1 cellular context compared by ENCODE assay signal in the genomic region with DNA sequence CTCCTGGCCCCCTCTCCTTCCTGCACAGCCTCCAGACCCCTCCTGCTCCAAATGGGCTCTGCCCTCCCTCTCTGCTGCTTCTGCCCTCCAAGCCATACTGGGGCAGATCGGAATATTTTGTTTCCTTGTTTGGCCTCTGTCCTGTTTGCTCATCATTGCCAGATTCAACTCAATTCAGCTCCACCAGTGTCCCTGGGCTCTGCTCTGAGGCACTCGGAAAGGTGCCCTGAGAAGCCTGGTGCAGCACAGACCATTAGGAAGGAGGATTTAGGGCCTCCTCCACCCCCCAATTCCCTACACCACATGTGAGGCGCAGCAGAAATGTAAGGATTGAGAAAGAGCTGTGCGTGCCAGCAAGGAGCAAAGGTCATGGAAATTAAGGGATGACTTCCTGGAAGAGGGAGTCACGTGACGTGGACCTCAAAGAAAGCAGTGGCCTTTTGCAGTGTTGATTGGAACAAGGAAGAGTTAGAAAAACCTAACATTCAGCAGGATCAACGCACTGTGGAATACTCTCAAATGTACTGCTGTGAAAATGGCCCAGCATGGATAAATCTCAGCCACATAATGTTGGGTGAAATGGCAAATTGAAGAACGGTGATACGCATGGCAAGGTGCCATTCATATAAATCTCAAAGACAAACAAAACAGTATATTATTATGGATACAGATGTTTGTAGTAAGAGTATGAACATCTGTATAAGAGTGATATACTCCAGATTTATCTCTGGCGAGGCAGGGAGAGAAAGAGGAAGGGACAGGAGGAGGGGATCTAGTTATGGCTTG.
TF ChIP-seq lines count a peak whose summit lies in the region.

No MANE protein-coding gene starts in this region.

TF ChIP-seq in HepG2, 621 proteins besides CTCF, POLR2A, EP300 and RAD21 (continued from another document and continues in another):
- TF ChIP-seq, protein P1, sequence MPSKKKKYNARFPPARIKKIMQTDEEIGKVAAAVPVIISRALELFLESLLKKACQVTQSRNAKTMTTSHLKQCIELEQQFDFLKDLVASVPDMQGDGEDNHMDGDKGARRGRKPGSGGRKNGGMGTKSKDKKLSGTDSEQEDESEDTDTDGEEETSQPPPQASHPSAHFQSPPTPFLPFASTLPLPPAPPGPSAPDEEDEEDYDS (CRISPR knock-in tag; IDR thresholded peaks at IDR 0.05), result peak; percentile 78; the same call in 1 of the 2 replicates
- TF ChIP-seq RFX1 (IDR thresholded peaks at IDR 0.05), result no peak
- peak; percentile 82; the same call in 1 of the 2 replicates for TF ChIP-seq MYPOP (CRISPR knock-in tag; IDR thresholded peaks at IDR 0.05)
- TF ChIP-seq HMG20A (CRISPR knock-in tag; IDR thresholded peaks at IDR 0.05; ENCODE audit: borderline replicate concordance), result peak; percentile 90
- peak; percentile 66 for TF ChIP-seq XRCC5 (optimal IDR thresholded peaks at IDR 0.05; ENCODE audit: low read length)
- TF ChIP-seq ZFAT (CRISPR knock-in tag; conservative IDR thresholded peaks at IDR 0.05), result no peak
- peak; percentile 89 for TF ChIP-seq HDAC2 (CRISPR knock-in tag; IDR thresholded peaks at IDR 0.05)
- TF ChIP-seq ZNF160 (CRISPR knock-in tag; IDR thresholded peaks at IDR 0.05), result no peak
- no peak for TF ChIP-seq IKZF4 (CRISPR knock-in tag; IDR thresholded peaks at IDR 0.05; ENCODE audit: borderline replicate concordance, low read depth, not compliant biosample characterization)
- TF ChIP-seq, protein P2, sequence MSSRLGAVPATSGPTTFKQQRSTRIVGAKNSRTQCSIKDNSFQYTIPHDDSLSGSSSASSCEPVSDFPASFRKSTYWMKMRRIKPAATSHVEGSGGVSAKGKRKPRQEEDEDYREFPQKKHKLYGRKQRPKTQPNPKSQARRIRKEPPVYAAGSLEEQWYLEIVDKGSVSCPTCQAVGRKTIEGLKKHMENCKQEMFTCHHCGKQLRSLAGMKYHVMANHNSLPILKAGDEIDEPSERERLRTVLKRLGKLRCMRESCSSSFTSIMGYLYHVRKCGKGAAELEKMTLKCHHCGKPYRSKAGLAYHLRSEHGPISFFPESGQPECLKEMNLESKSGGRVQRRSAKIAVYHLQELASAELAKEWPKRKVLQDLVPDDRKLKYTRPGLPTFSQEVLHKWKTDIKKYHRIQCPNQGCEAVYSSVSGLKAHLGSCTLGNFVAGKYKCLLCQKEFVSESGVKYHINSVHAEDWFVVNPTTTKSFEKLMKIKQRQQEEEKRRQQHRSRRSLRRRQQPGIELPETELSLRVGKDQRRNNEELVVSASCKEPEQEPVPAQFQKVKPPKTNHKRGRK (CRISPR knock-in tag; IDR thresholded peaks at IDR 0.05), result no peak
- TF ChIP-seq, protein P3, sequence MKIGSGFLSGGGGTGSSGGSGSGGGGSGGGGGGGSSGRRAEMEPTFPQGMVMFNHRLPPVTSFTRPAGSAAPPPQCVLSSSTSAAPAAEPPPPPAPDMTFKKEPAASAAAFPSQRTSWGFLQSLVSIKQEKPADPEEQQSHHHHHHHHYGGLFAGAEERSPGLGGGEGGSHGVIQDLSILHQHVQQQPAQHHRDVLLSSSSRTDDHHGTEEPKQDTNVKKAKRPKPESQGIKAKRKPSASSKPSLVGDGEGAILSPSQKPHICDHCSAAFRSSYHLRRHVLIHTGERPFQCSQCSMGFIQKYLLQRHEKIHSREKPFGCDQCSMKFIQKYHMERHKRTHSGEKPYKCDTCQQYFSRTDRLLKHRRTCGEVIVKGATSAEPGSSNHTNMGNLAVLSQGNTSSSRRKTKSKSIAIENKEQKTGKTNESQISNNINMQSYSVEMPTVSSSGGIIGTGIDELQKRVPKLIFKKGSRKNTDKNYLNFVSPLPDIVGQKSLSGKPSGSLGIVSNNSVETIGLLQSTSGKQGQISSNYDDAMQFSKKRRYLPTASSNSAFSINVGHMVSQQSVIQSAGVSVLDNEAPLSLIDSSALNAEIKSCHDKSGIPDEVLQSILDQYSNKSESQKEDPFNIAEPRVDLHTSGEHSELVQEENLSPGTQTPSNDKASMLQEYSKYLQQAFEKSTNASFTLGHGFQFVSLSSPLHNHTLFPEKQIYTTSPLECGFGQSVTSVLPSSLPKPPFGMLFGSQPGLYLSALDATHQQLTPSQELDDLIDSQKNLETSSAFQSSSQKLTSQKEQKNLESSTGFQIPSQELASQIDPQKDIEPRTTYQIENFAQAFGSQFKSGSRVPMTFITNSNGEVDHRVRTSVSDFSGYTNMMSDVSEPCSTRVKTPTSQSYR (CRISPR knock-in tag; IDR thresholded peaks at IDR 0.05; ENCODE audit: borderline replicate concordance), result peak; percentile 89; the same call in 1 of the 2 replicates
- no peak for TF ChIP-seq SOX6 (IDR thresholded peaks at IDR 0.05)
- TF ChIP-seq SOX6 (CRISPR knock-in tag; IDR thresholded peaks at IDR 0.05), result peak; percentile 78
- peak; percentile 49; the same call in 1 of the 2 replicates for TF ChIP-seq ZC3H13 (CRISPR knock-in tag; IDR thresholded peaks at IDR 0.05)
- TF ChIP-seq ZNF589 (CRISPR knock-in tag; conservative IDR thresholded peaks at IDR 0.05), result peak; percentile 76; the same call in 1 of the 2 replicates
- no peak for TF ChIP-seq ZBTB14 (CRISPR knock-in tag; IDR thresholded peaks at IDR 0.05)
- no peak for TF ChIP-seq ZNF24 (IDR thresholded peaks at IDR 0.05)
- TF ChIP-seq SAFB2 (CRISPR knock-in tag; IDR thresholded peaks at IDR 0.05; ENCODE audit: borderline replicate concordance, low read depth), result no peak
- no peak for TF ChIP-seq ZNF354B (CRISPR knock-in tag; IDR thresholded peaks at IDR 0.05)
- TF ChIP-seq, protein P4, sequence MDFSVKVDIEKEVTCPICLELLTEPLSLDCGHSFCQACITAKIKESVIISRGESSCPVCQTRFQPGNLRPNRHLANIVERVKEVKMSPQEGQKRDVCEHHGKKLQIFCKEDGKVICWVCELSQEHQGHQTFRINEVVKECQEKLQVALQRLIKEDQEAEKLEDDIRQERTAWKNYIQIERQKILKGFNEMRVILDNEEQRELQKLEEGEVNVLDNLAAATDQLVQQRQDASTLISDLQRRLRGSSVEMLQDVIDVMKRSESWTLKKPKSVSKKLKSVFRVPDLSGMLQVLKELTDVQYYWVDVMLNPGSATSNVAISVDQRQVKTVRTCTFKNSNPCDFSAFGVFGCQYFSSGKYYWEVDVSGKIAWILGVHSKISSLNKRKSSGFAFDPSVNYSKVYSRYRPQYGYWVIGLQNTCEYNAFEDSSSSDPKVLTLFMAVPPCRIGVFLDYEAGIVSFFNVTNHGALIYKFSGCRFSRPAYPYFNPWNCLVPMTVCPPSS (IDR thresholded peaks at IDR 0.05), result no peak; the same call in 1 of the 2 replicates
- 0 out of 2 replicates have a peak, but pooled peaks have one; percentile 62 for TF ChIP-seq ZNF124 (CRISPR knock-in tag; IDR thresholded peaks at IDR 0.05)
- TF ChIP-seq, protein P5, sequence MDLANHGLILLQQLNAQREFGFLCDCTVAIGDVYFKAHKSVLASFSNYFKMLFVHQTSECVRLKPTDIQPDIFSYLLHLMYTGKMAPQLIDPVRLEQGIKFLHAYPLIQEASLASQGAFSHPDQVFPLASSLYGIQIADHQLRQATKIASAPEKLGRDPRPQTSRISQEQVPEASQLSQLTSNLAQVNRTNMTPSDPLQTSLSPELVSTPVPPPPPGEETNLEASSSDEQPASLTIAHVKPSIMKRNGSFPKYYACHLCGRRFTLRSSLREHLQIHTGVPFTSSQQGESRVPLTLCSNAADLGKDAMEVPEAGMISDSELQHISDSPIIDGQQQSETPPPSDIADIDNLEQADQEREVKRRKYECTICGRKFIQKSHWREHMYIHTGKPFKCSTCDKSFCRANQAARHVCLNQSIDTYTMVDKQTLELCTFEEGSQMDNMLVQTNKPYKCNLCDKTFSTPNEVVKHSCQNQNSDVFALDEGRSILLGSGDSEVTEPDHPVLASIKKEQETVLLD (CRISPR knock-in tag; IDR thresholded peaks at IDR 0.05; ENCODE audit: low read depth), result no peak
- no peak for TF ChIP-seq ZNF260 (CRISPR knock-in tag; IDR thresholded peaks at IDR 0.05; ENCODE audit: borderline replicate concordance, low read depth)
- TF ChIP-seq ZNF275 (CRISPR knock-in tag; IDR thresholded peaks at IDR 0.05; ENCODE audit: borderline replicate concordance), result no peak
- peak; percentile 99 for TF ChIP-seq ZNF614 (CRISPR knock-in tag; IDR thresholded peaks at IDR 0.05; ENCODE audit: borderline replicate concordance)
- TF ChIP-seq BORCS8-MEF2B (CRISPR knock-in tag; IDR thresholded peaks at IDR 0.05), result no peak
- TF ChIP-seq YEATS4 (CRISPR knock-in tag; IDR thresholded peaks at IDR 0.05; ENCODE audit: borderline replicate concordance), result no peak
- TF ChIP-seq ARID2 (CRISPR knock-in tag; IDR thresholded peaks at IDR 0.05; ENCODE audit: borderline replicate concordance), result peak; percentile 42; the same call in 1 of the 2 replicates
- no peak for TF ChIP-seq PRDM15 (CRISPR knock-in tag; IDR thresholded peaks at IDR 0.05)
- no peak for TF ChIP-seq ZNF563 (CRISPR knock-in tag; IDR thresholded peaks at IDR 0.05)
- TF ChIP-seq PAF1 (CRISPR knock-in tag; IDR thresholded peaks at IDR 0.05), result no peak
- TF ChIP-seq KDM4B (CRISPR knock-in tag; IDR thresholded peaks at IDR 0.05), result peak; percentile 87; the same call in 1 of the 2 replicates
- TF ChIP-seq ARID3A (IDR thresholded peaks at IDR 0.05; ENCODE audit: low read depth, low read length), result peak; percentile 49; the same call in 1 of the 2 replicates
- TF ChIP-seq RBM39 (IDR thresholded peaks at IDR 0.05; ENCODE audit: low read depth, low read length, poor library complexity, severe bottlenecking), result no peak
